ENCODE assay signal across 8 cellular contexts in genomic region chr1:155139895-155140629, GRCh38. TPM values are rescaled to one million over a fixed set of nuclear protein-coding genes. Genes with fewer than 3 reads are reported as not detected.
DNase-seq lines count a peak whose midpoint lies in the region; ATAC-seq and TF ChIP-seq lines count a peak whose summit lies in the region.

Gene DPM3, minus strand, starts transcription at chr1:155140531. Its CDS starts 291 bp downstream, at chr1:155140240.

- CTCF ChIA-PET in A673 (lab: Charles Lee): interaction anchor here (1.0 kb wide), 1 partner anchor 49 kb away, joined by 6 read pairs; no protein-coding TSS in a partner anchor
- CTCF ChIA-PET in activated CD4-positive, alpha-beta T cell treated with anti-CD3 and anti-CD28 coated beads for 36 hours (lab: Charles Lee): interaction anchor here (0.7 to 2.0 kb wide), 6 partner anchors 28 to 1321 kb away, joined by 3 to 7 read pairs (median 4); partner anchors contain the start of gene KRTCAP2

- H3K27ac Mint-ChIP-seq in activated CD4-positive, alpha-beta T cell treated with anti-CD3 and anti-CD28 coated beads for 36 hours: peak within 1 kb of the TSS; percentile 90
- peak within 1 kb of the TSS; percentile 99 for H3K27ac Mint-ChIP-seq in chondrocyte (ENCODE audit: unreplicated experiment)

- peak within 1 kb of the TSS; percentile 80 for H3K27ac ChIP-seq in A673 (ENCODE audit: low read depth, low read length, poor library complexity, severe bottlenecking)

- peak within 1 kb of the TSS; percentile 91 for H3K4me3 Mint-ChIP-seq in activated CD4-positive, alpha-beta T cell treated with anti-CD3 and anti-CD28 coated beads for 36 hours
- peak within 1 kb of the TSS; percentile 99 for H3K4me3 Mint-ChIP-seq in chondrocyte (ENCODE audit: unreplicated experiment)

- BruUV-seq in A673 (replicated peaks; lab: Mats Ljungman, UMichigan): TSS peak; percentile 82

- no peaks in the 10 kb centered on the region for H3K27me3 Mint-ChIP-seq in activated CD4-positive, alpha-beta T cell treated with anti-CD3 and anti-CD28 coated beads for 36 hours
- no peaks in the 10 kb centered on the region for H3K27me3 Mint-ChIP-seq in chondrocyte (ENCODE audit: low read depth)

- POLR2A ChIA-PET in A673 (lab: Charles Lee; ENCODE audit: low non-redundant PET): no interaction called here
- POLR2A ChIA-PET in activated CD4-positive, alpha-beta T cell treated with anti-CD3 and anti-CD28 coated beads for 36 hours (lab: Charles Lee): interaction anchor here (0.6 kb wide), 1 partner anchor 35 kb away, joined by 3 read pairs; no protein-coding TSS in a partner anchor

- TF ChIP-seq CTCF in A673 (conservative IDR thresholded peaks at IDR 0.05; ENCODE audit: low read depth, low read length) (no peak), chondrocyte (IDR thresholded peaks at IDR 0.05) (no peak)

- H3K9me3 ChIP-seq in A673 (ENCODE audit: low read depth, low read length, poor library complexity, severe bottlenecking): no peaks in the 10 kb centered on the region

- DNase-seq in A673 (ENCODE audit: low spot score) (peak; percentile 93), NCI-H510A treated with DMSO at 0.1 percent for 48 hours (lab: John Stamatoyannopoulos, UW) (peak; percentile 62), chondrocyte (ENCODE audit: low spot score) (peak; percentile 96), kidney tubule cell (ENCODE audit: low spot score) (peak; percentile 79)
- peak; percentile 96 for DNase-seq in activated CD4-positive, alpha-beta T cell treated with anti-CD3 and anti-CD28 coated beads for 36 hours
- DNase-seq in stimulated activated CD4-positive, alpha-beta T cell treated with anti-CD3 and anti-CD28 coated beads, Interleukin-1b, Interleukin-23, amount 100 ng/mL, for 24 hours (ENCODE audit: low read depth in 4 of 4, low spot score in 1 of 4): peak; percentile 73 to 86 (median 82)

- no peaks in the 10 kb centered on the region for H3K36me3 ChIP-seq in A673 (ENCODE audit: insufficient read depth, low read length, poor library complexity, severe bottlenecking)

- H3K27me3 ChIP-seq in A673 (replicated peaks; ENCODE audit: insufficient read depth, low read depth, low read length, poor library complexity): no peaks in the 10 kb centered on the region

- H3K4me3 ChIP-seq in A673 (ENCODE audit: low read depth, low read length, poor library complexity, severe bottlenecking): peak within 1 kb of the TSS; percentile 87

- ATAC-seq in GM18907 (IDR thresholded peaks at IDR 0.05; ENCODE audit: unreplicated experiment): peak; percentile 63
- ATAC-seq in HG03342 (IDR thresholded peaks at IDR 0.05; ENCODE audit: unreplicated experiment): peak; percentile 64
- ATAC-seq in activated CD4-positive, alpha-beta T cell treated with anti-CD3 and anti-CD28 coated beads for 36 hours: peak; percentile 82

- no peaks in the 10 kb centered on the region for H3K9me3 Mint-ChIP-seq in activated CD4-positive, alpha-beta T cell treated with anti-CD3 and anti-CD28 coated beads for 36 hours (ENCODE audit: low read depth)
- H3K9me3 Mint-ChIP-seq in chondrocyte (ENCODE audit: low read depth): no peaks in the 10 kb centered on the region

- H3K36me3 Mint-ChIP-seq in activated CD4-positive, alpha-beta T cell treated with anti-CD3 and anti-CD28 coated beads for 36 hours (ENCODE audit: low read depth): peaks cover 33% of the 10 kb centered on the region
- peaks cover 2% of the 10 kb centered on the region for H3K36me3 Mint-ChIP-seq in chondrocyte (ENCODE audit: low read depth)

- peaks cover 31% of the 10 kb centered on the region for H3K4me1 Mint-ChIP-seq in activated CD4-positive, alpha-beta T cell treated with anti-CD3 and anti-CD28 coated beads for 36 hours
- peaks cover 43% of the 10 kb centered on the region for H3K4me1 Mint-ChIP-seq in chondrocyte (ENCODE audit: low read depth)

- H3K4me1 ChIP-seq in A673 (ENCODE audit: insufficient read depth, low read length, poor library complexity, severe bottlenecking): peaks cover 12% of the 10 kb centered on the region

- intact Hi-C loops in A673 (cut with micrococcal nuclease; ENCODE audit: unreplicated experiment): no loop called here
- intact Hi-C loops in activated CD4-positive, alpha-beta T cell treated with anti-CD3 and anti-CD28 coated beads for 36 hours (cut with DNase I, micrococcal nuclease): loop anchor here (1.0 to 5.0 kb wide), 8 partner anchors 33 to 918 kb away; partner anchors contain the start of genes KRTCAP2 (in 2 of the 2), TRIM46 (in 2 of the 2), GON4L (in 1 of the 2) and PBXIP1 (in 1 of the 2)

RNA-seq across cellular contexts. Expression of gene DPM3, which starts in this region (rescaled TPM):
- 34.0 and 37.4 TPM in 2 replicates for total RNA-seq in A673 (2021)
- total RNA-seq in activated CD4-positive, alpha-beta T cell treated with anti-CD3 and anti-CD28 coated beads for 36 hours: 10 to 100 TPM; 29.8 to 34.3 TPM
- total RNA-seq in chondrocyte: 41.3 to 73.3 TPM (median 48.9 TPM) in 3 replicates

Comparison
In these comparisons a context has a peak if more than half of its experiments do, and no peak if none do; other contexts are left out.
1. Peak in every context shown above with its lines: DNase-seq, ATAC-seq, H3K4me3 ChIP-seq and H3K27ac ChIP-seq.